In genomic region chr16:12646098-12646489, GRCh38 we compare ENCODE assay signal across 18 cellular contexts.
DNase-seq lines count a peak whose midpoint lies in the region; ATAC-seq and TF ChIP-seq lines count a peak whose summit lies in the region.
"Had no signal": no experiment of that assay in that cellular context is flagged by ENCODE, and none has a peak within 500 bp of the region (broad histone marks: within the 10 kb centered on the region; RNA-seq: fewer than 3 reads in every experiment).

No MANE protein-coding gene starts in this region.

- no peaks in the 10 kb centered on the region for H3K9me3 Mint-ChIP-seq in natural killer cell treated with Interleukin-12 subunit alpha and Interleukin-12 subunit beta and Interleukin-15 and Interleukin-18, amount 100 ng/mL, for 72 hours
- no peaks in the 10 kb centered on the region for H3K9me3 Mint-ChIP-seq in natural killer cell

- H3K4me1 Mint-ChIP-seq in natural killer cell treated with Interleukin-12 subunit alpha and Interleukin-12 subunit beta and Interleukin-15 and Interleukin-18, amount 100 ng/mL, for 72 hours (ENCODE audit: low read depth in 2 of 2), result peaks cover 7 to 15% of the 10 kb centered on the region in 2 donors
- H3K4me1 Mint-ChIP-seq in natural killer cell (peaks cover 0 to 12% of the 10 kb centered on the region in 2 donors), T-helper 17 cell (peaks cover 7% of the 10 kb centered on the region)

- intact Hi-C loops in natural killer cell (cut with micrococcal nuclease), result no loop called here

- H3K36me3 Mint-ChIP-seq in natural killer cell treated with Interleukin-12 subunit alpha and Interleukin-12 subunit beta and Interleukin-15 and Interleukin-18, amount 100 ng/mL, for 72 hours, result no peaks in the 10 kb centered on the region
- no peaks in the 10 kb centered on the region for H3K36me3 Mint-ChIP-seq in natural killer cell
- H3K36me3 Mint-ChIP-seq in T-helper 17 cell (ENCODE audit: low read depth), result no peaks in the 10 kb centered on the region

- H3K9me3 ChIP-seq in T-helper 17 cell (ENCODE audit: control insufficient read depth, low read length, poor library complexity, severe bottlenecking), result no peaks in the 10 kb centered on the region
- H3K9me3 ChIP-seq: Caco-2, neutrophil, suprapubic skin had no signal

- H3K27ac ChIP-seq in caudate nucleus (ENCODE audit: low read depth, low read length) (peak overlapping the region; percentile 68), foreskin keratinocyte (no peak overlapping the region)
- H3K27ac ChIP-seq: coronary artery, neutrophil, suprapubic skin had no signal

- H3K27me3 Mint-ChIP-seq in natural killer cell treated with Interleukin-12 subunit alpha and Interleukin-12 subunit beta and Interleukin-15 and Interleukin-18, amount 100 ng/mL, for 72 hours, result peaks cover 16 to 17% of the 10 kb centered on the region in 2 donors
- H3K27me3 Mint-ChIP-seq in natural killer cell (ENCODE audit: low read depth in 2 of 2), result peaks cover 9 to 11% of the 10 kb centered on the region in 2 donors
- peaks cover 5% of the 10 kb centered on the region for H3K27me3 Mint-ChIP-seq in T-helper 17 cell

- no peak overlapping the region for H3K27ac Mint-ChIP-seq in natural killer cell treated with Interleukin-12 subunit alpha and Interleukin-12 subunit beta and Interleukin-15 and Interleukin-18, amount 100 ng/mL, for 72 hours
- H3K27ac Mint-ChIP-seq in natural killer cell (no peak overlapping the region), T-helper 17 cell (peak overlapping the region; percentile 65)

- H3K4me3 Mint-ChIP-seq in natural killer cell treated with Interleukin-12 subunit alpha and Interleukin-12 subunit beta and Interleukin-15 and Interleukin-18, amount 100 ng/mL, for 72 hours, result peak overlapping the region; percentile 2
- H3K4me3 Mint-ChIP-seq in natural killer cell, result no peak overlapping the region
- no peak overlapping the region for H3K4me3 Mint-ChIP-seq in T-helper 17 cell

- no peak for ATAC-seq in natural killer cell treated with Interleukin-12 subunit alpha and Interleukin-12 subunit beta and Interleukin-15 and Interleukin-18, amount 100 ng/mL, for 72 hours
- no peak for ATAC-seq in natural killer cell
- no peak for ATAC-seq in T-helper 17 cell
- ATAC-seq in HG03521 (IDR thresholded peaks at IDR 0.05; ENCODE audit: unreplicated experiment), result no peak
- no peak for ATAC-seq in foreskin keratinocyte

- H3K4me1 ChIP-seq in foreskin keratinocyte, result no peaks in the 10 kb centered on the region
- H3K4me1 ChIP-seq: Caco-2, suprapubic skin had no signal

- H3K27me3 ChIP-seq in foreskin keratinocyte, result no peaks in the 10 kb centered on the region
- H3K27me3 ChIP-seq: suprapubic skin had no signal

- DNase-seq in natural killer cell treated with Interleukin-12 subunit alpha and Interleukin-12 subunit beta and Interleukin-15 and Interleukin-18, amount 100 ng/mL, for 72 hours (ENCODE audit: low spot score), result no peak
- DNase-seq in natural killer cell (no peak), T-helper 17 cell (no peak), caudate nucleus (lab: John Stamatoyannopoulos, UW) (no peak), MV-4-11 (lab: John Stamatoyannopoulos, UW) (no peak), DMS79 treated with DMSO at 0.1 percent for 48 hours (lab: John Stamatoyannopoulos, UW) (no peak), foreskin keratinocyte (no peak)
- DNase-seq: activated effector memory CD4-positive, alpha-beta T cell treated with Interleukin-2 at 50 U/mL for 16 hours; Caco-2; IMR-90; NCI-H2029 treated with DMSO at 0.1 percent for 48 hours; NCI-H510A treated with DMSO at 0.1 percent for 48 hours; SHP77; T-helper 9 cell had no signal

- no peak for TF ChIP-seq CTCF in natural killer cell (IDR thresholded peaks at IDR 0.05)
- no peak for TF ChIP-seq CTCF in foreskin keratinocyte (conservative IDR thresholded peaks at IDR 0.05)
